Comparison of ENCODE assay signal across 22 cellular contexts in the genomic region with DNA sequence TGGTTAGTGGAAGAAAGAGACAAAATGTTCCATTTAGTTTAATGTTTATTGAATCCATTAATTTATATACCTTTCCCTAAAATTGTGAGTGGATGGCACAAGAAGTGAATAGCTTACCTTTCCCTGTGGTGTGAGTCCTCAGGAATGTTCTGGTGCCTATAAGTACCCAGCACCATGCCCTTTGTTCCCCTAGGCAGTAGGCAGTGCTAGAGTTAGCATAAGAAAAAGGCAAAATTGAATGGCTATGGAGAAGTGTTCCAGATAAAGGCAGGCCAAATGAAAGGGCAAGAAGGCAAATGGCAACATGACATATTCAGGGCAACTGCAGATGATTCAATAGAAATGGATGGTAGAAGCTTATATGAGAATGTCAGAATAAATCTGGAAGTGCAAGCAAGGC.
"Had no signal": no experiment of that assay in that cellular context is flagged by ENCODE, and none has a peak within 500 bp of the region (broad histone marks: within the 10 kb centered on the region; RNA-seq: fewer than 3 reads in every experiment).

No MANE protein-coding gene starts in this region.

- H3K36me3 ChIP-seq: adrenal gland had no signal

- H3K36me3 Mint-ChIP-seq: activated naive CD4-positive, alpha-beta T cell treated with anti-CD3 and anti-CD28 coated beads, Interleukin-2, amount 10 ng/mL, durations not matched to agents 7 days and 5 days had no signal

- H3K27me3 ChIP-seq: adrenal gland had no signal

- H3K27ac ChIP-seq: adrenal gland had no signal

- H3K4me1 Mint-ChIP-seq: activated naive CD8-positive, alpha-beta T cell treated with anti-CD3 and anti-CD28 coated beads, Interleukin-2, amount 10 ng/mL, durations not matched to agents 7 days and 5 days; T-helper 17 cell had no signal

- H3K9me3 Mint-ChIP-seq: activated CD4-positive, alpha-beta memory T cell treated with anti-CD3 and anti-CD28 coated beads, Interleukin-2, amount 10 ng/mL, durations not matched to agents 7 days and 5 days; activated naive CD4-positive, alpha-beta T cell treated with anti-CD3 and anti-CD28 coated beads, Interleukin-2, amount 10 ng/mL, durations not matched to agents 7 days and 5 days; activated T-cell treated with anti-CD3 and anti-CD28 coated beads, Interleukin-2, amount 50 U/mL, for 72 hours had no signal

- H3K4me3 Mint-ChIP-seq: activated CD4-positive, alpha-beta memory T cell treated with anti-CD3 and anti-CD28 coated beads, Interleukin-2, amount 10 ng/mL, durations not matched to agents 7 days and 5 days; activated naive CD4-positive, alpha-beta T cell treated with anti-CD3 and anti-CD28 coated beads, Interleukin-2, amount 10 ng/mL, durations not matched to agents 7 days and 5 days; activated naive CD8-positive, alpha-beta T cell treated with anti-CD3 and anti-CD28 coated beads, Interleukin-2, amount 10 ng/mL, durations not matched to agents 7 days and 5 days; T-helper 17 cell had no signal

- H3K4me3 ChIP-seq: adrenal gland had no signal

- H3K27ac Mint-ChIP-seq: activated CD4-positive, alpha-beta memory T cell treated with anti-CD3 and anti-CD28 coated beads, Interleukin-2, amount 10 ng/mL, durations not matched to agents 7 days and 5 days; activated naive CD4-positive, alpha-beta T cell treated with anti-CD3 and anti-CD28 coated beads, Interleukin-2, amount 10 ng/mL, durations not matched to agents 7 days and 5 days; activated naive CD8-positive, alpha-beta T cell treated with anti-CD3 and anti-CD28 coated beads, Interleukin-2, amount 10 ng/mL, durations not matched to agents 7 days and 5 days; activated T-helper 2 cell treated with anti-CD3 and anti-CD28 coated beads, Interferon-gamma antibody, Interleukin-2, Interleukin-4, amounts not matched to agents 10 μg/mL and 5 μg/mL and 100 μg/mL, durations not matched to agents 14 hours and 24 hours and 36 hours; T-helper 17 cell had no signal

- ATAC-seq: activated T-cell treated with anti-CD3 and anti-CD28 coated beads, Interleukin-2, amount 50 U/mL, for 72 hours; T-helper 17 cell had no signal

- DNase-seq: activated CD4-positive, alpha-beta memory T cell treated with anti-CD3 and anti-CD28 coated beads, Interleukin-2, amount 10 ng/mL, durations not matched to agents 7 days and 5 days; activated CD4-positive, alpha-beta T cell treated with anti-CD3 and anti-CD28 coated beads, Interleukin-2, amount 50 U/mL, for 1 hour; activated CD4-positive, CD25-positive, alpha-beta regulatory T cell; activated gamma-delta T cell treated with Interleukin-2 at 50 U/mL for 16 hours; activated naive CD4-positive, alpha-beta T cell treated with anti-CD3 and anti-CD28 coated beads, Interleukin-2, amount 10 ng/mL, durations not matched to agents 7 days and 5 days; activated naive CD8-positive, alpha-beta T cell treated with anti-CD3 and anti-CD28 coated beads, Interleukin-2, amount 10 ng/mL, durations not matched to agents 7 days and 5 days; activated T-cell treated with anti-CD3 and anti-CD28 coated beads for 4 hours; activated T-cell treated with anti-CD3 and anti-CD28 coated beads, Interleukin-2, amount 50 U/mL, for 72 hours; adrenal gland; anterior cingulate cortex; cerebellar nuclear complex; Kasumi-1; NCI-H1105 treated with DMSO at 0.1 percent for 48 hours; NCI-H1436 treated with DMSO at 0.1 percent for 48 hours; NCI-H187; NCI-H2081; NCI-H446; NCI-H524; SIG-M5; T-helper 17 cell; T-helper 9 cell had no signal

- H3K4me1 ChIP-seq: adrenal gland had no signal

- H3K27me3 Mint-ChIP-seq: activated CD4-positive, alpha-beta memory T cell treated with anti-CD3 and anti-CD28 coated beads, Interleukin-2, amount 10 ng/mL, durations not matched to agents 7 days and 5 days; activated naive CD4-positive, alpha-beta T cell treated with anti-CD3 and anti-CD28 coated beads, Interleukin-2, amount 10 ng/mL, durations not matched to agents 7 days and 5 days; activated naive CD8-positive, alpha-beta T cell treated with anti-CD3 and anti-CD28 coated beads, Interleukin-2, amount 10 ng/mL, durations not matched to agents 7 days and 5 days; T-helper 17 cell had no signal

- H3K9me3 ChIP-seq: adrenal gland had no signal
